Comparison of ENCODE assay signal across 8 cellular contexts in genomic region chr1:154936416-154937050, GRCh38. TPM values are rescaled to one million over a fixed set of nuclear protein-coding genes. Genes with fewer than 3 reads are reported as not detected.
DNase-seq lines count a peak whose midpoint lies in the region; ATAC-seq and TF ChIP-seq lines count a peak whose summit lies in the region.

Gene PMVK, minus strand, starts transcription at chr1:154936719. Its CDS starts 34 bp downstream, at chr1:154936685.

- intact Hi-C loops in adrenal gland (cut with DNase I): no loop called here
- intact Hi-C loops in heart right ventricle (cut with DNase I): loop anchor here in 5 of 10 donors (1.0 to 10.0 kb wide), 5 partner anchors 24 to 379 kb away; partner anchors contain the start of genes UBE2Q1 (in 3 of the 5) and CHRNB2 (in 1 of the 5)
- intact Hi-C loops in posterior vena cava (cut with DNase I): no loop called here
- intact Hi-C loops in upper lobe of right lung (cut with DNase I): no loop called here

- 0% methylated on average over 9 to 50 of the region's 50 CpGs for WGBS in adrenal gland, 4 donors
- 0 to 1% methylated on average over 50 of the region's 50 CpGs for WGBS in heart right ventricle, 2 donors

- peak within 1 kb of the TSS; percentile 84 to 99 (median 97) for H3K27ac ChIP-seq in adrenal gland
- peak within 1 kb of the TSS; percentile 87 to 99 (median 96) for H3K27ac ChIP-seq in heart right ventricle
- peak within 1 kb of the TSS; percentile 99 for H3K27ac ChIP-seq in upper lobe of right lung

- H3K36me3 ChIP-seq in adrenal gland (replicated peaks in 1 of 2) (no peaks in the 10 kb centered on the region), heart right ventricle (peaks cover 0 to 10% (median 0%) of the 10 kb centered on the region in 9 donors), upper lobe of right lung (peaks cover 7% of the 10 kb centered on the region)

- ATAC-seq in HG02798 (IDR thresholded peaks at IDR 0.05; ENCODE audit: poor library complexity, unreplicated experiment) (peak; percentile 84), heart right ventricle (peak; percentile 92 to 97 (median 96)), upper lobe of right lung (peak; percentile 93)

- TF ChIP-seq POLR2A in adrenal gland (IDR thresholded peaks at IDR 0.05): peak; percentile 54 to 75

- peak; percentile 92 for DNase-seq in NCI-H1436 (lab: John Stamatoyannopoulos, UW)
- DNase-seq in T follicular helper cell (ENCODE audit: low read depth): peak; percentile 95
- peak; percentile 97 to 98 (median 97) for DNase-seq in adrenal gland
- DNase-seq in heart right ventricle: peak; percentile 92 to 98
- peak; percentile 98 for DNase-seq in posterior vena cava (ENCODE audit: low spot score)
- DNase-seq in upper lobe of right lung: peak; percentile 98

- H3K9me3 ChIP-seq in adrenal gland (replicated peaks in 1 of 3): no peaks in the 10 kb centered on the region
- H3K9me3 ChIP-seq in heart right ventricle: no peaks in the 10 kb centered on the region
- H3K9me3 ChIP-seq in upper lobe of right lung: no peaks in the 10 kb centered on the region

- H3K4me1 ChIP-seq in adrenal gland (replicated peaks in 1 of 2) (peaks cover 23 to 41% of the 10 kb centered on the region in 2 donors), heart right ventricle (peaks cover 7 to 42% (median 24%) of the 10 kb centered on the region in 9 donors), upper lobe of right lung (peaks cover 22% of the 10 kb centered on the region)

- TF ChIP-seq CTCF in GM12875 (IDR thresholded peaks at IDR 0.05; ENCODE audit: borderline replicate concordance, insufficient read depth, low read depth, low read length): 0 out of 2 replicates have a peak, but pooled peaks have one; percentile 25
- TF ChIP-seq CTCF in adrenal gland (IDR thresholded peaks at IDR 0.05): peak in 4 of 6 experiments; percentile 2 to 35 (median 24)
- peak in 8 of 9 donors; percentile 11 to 62 (median 36) for TF ChIP-seq CTCF in heart right ventricle (IDR thresholded peaks at IDR 0.05)
- TF ChIP-seq CTCF in upper lobe of right lung (IDR thresholded peaks at IDR 0.05): peak; percentile 35

- H3K27me3 ChIP-seq in adrenal gland (no peaks in the 10 kb centered on the region), heart right ventricle (no peaks in the 10 kb centered on the region), upper lobe of right lung (no peaks in the 10 kb centered on the region)

- peak within 1 kb of the TSS; percentile 66 for H3K4me3 ChIP-seq in GM12875 (ENCODE audit: low read depth, low read length)
- H3K4me3 ChIP-seq in adrenal gland: peak within 1 kb of the TSS; percentile 23 to 69 (median 63)
- H3K4me3 ChIP-seq in heart right ventricle: peak within 1 kb of the TSS; percentile 44 to 70 (median 64)
- peak within 1 kb of the TSS; percentile 71 for H3K4me3 ChIP-seq in upper lobe of right lung

RNA-seq across cellular contexts. Expression of gene PMVK, which starts in this region (rescaled TPM):
- total RNA-seq in adrenal gland: 10 to 100 TPM; 12.6 to 70.0 (median 43.4) TPM
- polyA plus RNA-seq in adrenal gland: 10 to 100 TPM; 41.4 to 45.1 (median 42.1) TPM
- 10 to 100 TPM; 29.9 to 66.4 (median 39.4) TPM for total RNA-seq in heart right ventricle
- 10 to 100 TPM; 40.2 to 42.9 TPM for polyA plus RNA-seq in heart right ventricle
- total RNA-seq in posterior vena cava: 10 to 100 TPM; 26.5 to 31.5 TPM
- 38.4 TPM for total RNA-seq in upper lobe of right lung

Comparison
In these comparisons a context has a peak if more than half of its experiments do, and no peak if none do; other contexts are left out.
1. Peak in every context shown above with its lines: DNase-seq, ATAC-seq, H3K4me3 ChIP-seq and H3K27ac ChIP-seq.